Comparison of ENCODE assay signal across 10 cellular contexts in genomic region chr1:243842978-243843490, GRCh38. TPM values are rescaled to one million over a fixed set of nuclear protein-coding genes. Genes with fewer than 3 reads are reported as not detected.
A peak's percentile ranks its signal among the peaks of the same experiment; 100 is the strongest.
DNase-seq lines count a peak whose midpoint lies in the region; ATAC-seq, FAIRE-seq and TF ChIP-seq lines count a peak whose summit lies in the region.
"Had no signal": no experiment of that assay in that cellular context is flagged by ENCODE, and none has a peak within 500 bp of the region (broad histone marks: within the 10 kb centered on the region; RNA-seq: fewer than 3 reads in every experiment).

No MANE protein-coding gene starts in this region.

- 63 to 75% methylated on average over 4 of the region's 4 CpGs for WGBS in heart right ventricle, 2 donors
- 55 to 75% (median 68%) methylated on average over 4 of the region's 4 CpGs for WGBS in stomach, 5 donors

- H3K27me3 ChIP-seq in heart right ventricle, result no peaks in the 10 kb centered on the region
- H3K27me3 ChIP-seq in stomach, result no peaks in the 10 kb centered on the region

- peak; percentile 55 for ATAC-seq in activated T-helper 17 cell treated with anti-CD3 and anti-CD28 coated beads, Interleukin-2, amount 50 U/mL, for 72 hours (replicated peaks)
- peak in 7 of 8 donors; percentile 61 to 83 (median 77) for ATAC-seq in heart right ventricle
- ATAC-seq in HG03354 (IDR thresholded peaks at IDR 0.05; ENCODE audit: poor library complexity, severe bottlenecking, unreplicated experiment), result no peak

- TF ChIP-seq POLR2A in stomach (IDR thresholded peaks at IDR 0.05), result no peak

- no peak overlapping the region for H3K4me3 ChIP-seq in heart right ventricle
- H3K4me3 ChIP-seq in stomach, result no peak overlapping the region

- intact Hi-C loops in heart right ventricle (cut with DNase I) (loop anchor here in 2 of 10 donors (10.0 kb wide), 2 partner anchors 48 to 128 kb away; no protein-coding TSS in a partner anchor), stomach (cut with DNase I; ENCODE audit: low total_unique reads) (no loop called here)

- no peaks in the 10 kb centered on the region for H3K36me3 ChIP-seq in heart right ventricle
- H3K36me3 ChIP-seq in stomach, result no peaks in the 10 kb centered on the region

- H3K9me3 ChIP-seq in heart right ventricle (peaks cover 0 to under 1% (median 0%) of the 10 kb centered on the region in 11 donors), stomach (no peaks in the 10 kb centered on the region)

- H3K36me3 Mint-ChIP-seq in activated T-helper 17 cell treated with anti-CD3 and anti-CD28 coated beads, Interleukin-2, amount 50 U/mL, for 72 hours (ENCODE audit: low read depth), result no peaks in the 10 kb centered on the region

- no peak for FAIRE-seq in GM19239 (lab: Jason Lieb, UNC)

- peaks cover 14% of the 10 kb centered on the region for H3K4me1 Mint-ChIP-seq in activated T-helper 17 cell treated with anti-CD3 and anti-CD28 coated beads, Interleukin-2, amount 50 U/mL, for 72 hours

- H3K4me3 Mint-ChIP-seq in activated T-helper 17 cell treated with anti-CD3 and anti-CD28 coated beads, Interleukin-2, amount 50 U/mL, for 72 hours, result peak overlapping the region; percentile 68

- peaks cover 0 to 21% (median 15%) of the 10 kb centered on the region in 9 donors for H3K4me1 ChIP-seq in heart right ventricle
- peaks cover 0 to 40% (median 17%) of the 10 kb centered on the region in 4 donors for H3K4me1 ChIP-seq in stomach

- H3K9me3 Mint-ChIP-seq in activated T-helper 17 cell treated with anti-CD3 and anti-CD28 coated beads, Interleukin-2, amount 50 U/mL, for 72 hours, result no peaks in the 10 kb centered on the region

- H3K27ac ChIP-seq in heart right ventricle (peak overlapping the region in 7 of 10 donors; percentile 22 to 65 (median 45)), stomach (peak overlapping the region in 3 of 5 donors; percentile 24 to 53 (median 48))
- H3K27ac ChIP-seq: 22Rv1, HL-60 had no signal

- DNase-seq in DMS53 (lab: John Stamatoyannopoulos, UW) (peak; percentile 17), DMS53 treated with DMSO at 0.1 percent for 48 hours (lab: John Stamatoyannopoulos, UW; ENCODE audit: unreplicated experiment) (no peak), heart right ventricle (no peak), stomach (no peak), NCI-H2029 (lab: John Stamatoyannopoulos, UW) (no peak), GM19239 (ENCODE audit: insufficient read length, low spot score) (no peak)

- H3K27ac Mint-ChIP-seq in activated T-helper 17 cell treated with anti-CD3 and anti-CD28 coated beads, Interleukin-2, amount 50 U/mL, for 72 hours, result peak overlapping the region; percentile 73

- no peak for TF ChIP-seq EP300 in stomach (IDR thresholded peaks at IDR 0.05)

- no peaks in the 10 kb centered on the region for H3K27me3 Mint-ChIP-seq in activated T-helper 17 cell treated with anti-CD3 and anti-CD28 coated beads, Interleukin-2, amount 50 U/mL, for 72 hours

- TF ChIP-seq CTCF in heart right ventricle (IDR thresholded peaks at IDR 0.05), result no peak
- TF ChIP-seq CTCF in stomach (IDR thresholded peaks at IDR 0.05), result no peak

RNA-seq across cellular contexts. Expression of gene AKT3, which starts 7.0 kb away (rescaled TPM):
- total RNA-seq in activated T-helper 17 cell treated with anti-CD3 and anti-CD28 coated beads, Interleukin-2, amount 50 U/mL, for 72 hours, result 10 to 100 TPM; 32.2 to 53.2 TPM
- total RNA-seq in heart right ventricle, result 10 to 100 TPM; 11.8 to 27.6 (median 18.8) TPM
- 1 to 10 TPM; 6.5 to 7.2 TPM for polyA plus RNA-seq in heart right ventricle
- total RNA-seq in stomach, result 100 to 1,000 TPM in 1 of 5 donors, 10 to 100 TPM in 3, 1 to 10 TPM in 1; 5.5 to 100 (median 21.4) TPM
- 10 to 100 TPM in 2 of 3 donors, 1 to 10 TPM in 1; 6.6 to 12.1 (median 11.3) TPM for polyA plus RNA-seq in stomach
